8 cellular contexts compared by ENCODE assay signal in the genomic region with DNA sequence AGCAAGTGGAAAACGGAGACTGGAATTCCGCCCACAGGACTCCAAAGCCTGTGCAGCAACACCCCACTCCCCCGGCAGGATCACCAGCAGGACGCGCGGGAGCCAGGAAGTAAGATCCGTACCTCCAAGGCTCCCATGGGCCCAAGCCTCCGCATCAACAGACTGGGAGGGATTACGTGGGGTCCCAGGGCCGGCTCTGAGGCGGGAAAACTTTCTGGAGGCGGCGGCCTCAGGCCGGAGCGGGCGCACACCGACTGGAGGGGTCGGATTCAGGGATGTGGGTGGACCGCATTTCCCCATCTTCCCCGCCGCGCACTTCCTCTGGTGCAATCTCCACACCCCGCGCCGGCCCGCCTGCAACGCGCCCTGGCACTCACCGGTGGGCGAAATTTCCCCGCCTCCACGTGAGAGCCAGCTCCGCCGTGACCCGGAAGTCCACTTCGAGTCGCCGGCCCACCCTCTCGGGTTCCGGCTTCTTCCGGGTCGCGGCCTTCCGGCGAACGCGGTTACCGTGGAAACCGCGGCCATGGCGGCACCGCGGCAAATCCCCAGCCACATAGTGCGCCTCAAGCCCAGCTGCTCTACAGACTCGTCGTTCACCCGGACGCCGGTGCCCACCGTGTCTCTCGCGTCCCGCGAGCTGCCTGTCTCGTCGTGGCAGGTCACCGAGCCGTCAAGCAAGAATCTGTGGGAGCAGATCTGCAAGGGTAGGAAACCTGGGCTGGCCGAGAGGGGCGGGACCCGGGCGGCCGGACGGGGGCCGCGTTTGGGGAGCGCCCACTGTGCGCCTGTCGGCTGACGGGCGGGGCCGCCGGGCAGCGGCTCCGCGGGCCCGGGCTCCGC. TPM values are rescaled to one million over a fixed set of nuclear protein-coding genes. Genes with fewer than 3 reads are reported as not detected.
DNase-seq lines count a peak whose midpoint lies in the region; ATAC-seq and TF ChIP-seq lines count a peak whose summit lies in the region.

Gene IQCK (plus strand): TSS at position 491 of the 843 bp plus-strand sequence. CDS start 36 bp downstream, at position 527.
Gene KNOP1 (minus strand): TSS at position 447 of the 843 bp plus-strand sequence. CDS start 3,192 bp downstream, outside the sequence.

- H3K36me3 ChIP-seq in adrenal gland (replicated peaks in 1 of 2) (peaks cover 0 to 10% of the 10 kb centered on the region in 2 donors), heart left ventricle (peaks cover 0 to 22% (median 15%) of the 10 kb centered on the region in 9 donors), transverse colon (no peaks in the 10 kb centered on the region)

- H3K27ac ChIP-seq in adrenal gland = peak within 1 kb of the TSS in 4 of 5 donors; percentile 13 to 85 (median 56)
- H3K27ac ChIP-seq in heart left ventricle = peak within 1 kb of the TSS in 11 of 12 donors; percentile 75 to 94 (median 85)
- H3K27ac ChIP-seq in transverse colon = peak within 1 kb of the TSS; percentile 82 to 90 (median 86)

- peak; percentile 95 for ATAC-seq in HG02571 (IDR thresholded peaks at IDR 0.05; ENCODE audit: unreplicated experiment)
- ATAC-seq in heart left ventricle = peak; percentile 93 to 98 (median 98)

- TF ChIP-seq CTCF in GM12873 (IDR thresholded peaks at IDR 0.05; ENCODE audit: insufficient read depth, low read depth, low read length, missing control alignments) = peak; percentile 1
- TF ChIP-seq CTCF in NB4 (IDR thresholded peaks at IDR 0.05; ENCODE audit: low read depth, low read length) = no peak
- peak in 3 of 6 experiments; percentile 6 to 30 (median 21) for TF ChIP-seq CTCF in adrenal gland (IDR thresholded peaks at IDR 0.05)
- TF ChIP-seq CTCF in heart left ventricle (IDR thresholded peaks at IDR 0.05) = peak in 2 of 12 donors; percentile 18 to 19
- peak in 2 of 5 experiments; percentile 36 to 39 for TF ChIP-seq CTCF in transverse colon (IDR thresholded peaks at IDR 0.05)

- intact Hi-C loops in adrenal gland (cut with DNase I) = loop anchor here in 1 of 2 donors (5.0 kb wide), 1 partner anchor 164 kb away; the partner anchor contains the start of gene GPRC5B
- intact Hi-C loops in heart left ventricle (cut with DNase I) = loop anchor here in 9 of 10 donors (2.0 to 10.0 kb wide), 8 partner anchors 34 to 167 kb away; partner anchors contain the start of genes GPRC5B (in 6 of the 9) and VPS35L (in 1 of the 9)
- intact Hi-C loops in transverse colon (cut with DNase I; ENCODE audit: low total_unique reads) = loop anchor here (10.0 kb wide), 1 partner anchor 167 kb away; the partner anchor contains the start of gene GPRC5B

- H3K27me3 ChIP-seq in adrenal gland (no peaks in the 10 kb centered on the region), heart left ventricle (no peaks in the 10 kb centered on the region), transverse colon (no peaks in the 10 kb centered on the region)

- in situ Hi-C loops in transverse colon (cut with MboI; ENCODE audit: low pct_ligation_motif_present in 1 of 4, low pct_unique_long_range_greater_than_20kb in 1 of 4, low sequenced_read_pairs in 3 of 4) = loop anchor here in 1 of 4 donors (25.0 kb wide), 1 partner anchor 169 kb away; the partner anchor contains the start of gene GPRC5B

- TF ChIP-seq POLR2A in NB4 (IDR thresholded peaks at IDR 0.05; ENCODE audit: extremely low read depth, insufficient read length) = peak; percentile 47
- TF ChIP-seq POLR2A in adrenal gland (IDR thresholded peaks at IDR 0.05) = peak; percentile 21 to 24
- TF ChIP-seq POLR2A in heart left ventricle (IDR thresholded peaks at IDR 0.05) = peak in 1 of 2 donors; percentile 67
- peak; percentile 50 for TF ChIP-seq POLR2A in transverse colon (IDR thresholded peaks at IDR 0.05)

- WGBS in adrenal gland, 4 donors = 0% methylated on average over 25 to 88 of the region's 88 CpGs
- WGBS in heart left ventricle, 4 donors = 0 to 1% (median 0%) methylated on average over 32 to 88 of the region's 88 CpGs
- 0% methylated on average over 83 of the region's 88 CpGs; no CpG with 5 or more reads in 1 of the 2 donors for WGBS in transverse colon (ENCODE audit: low coverage in 1 of 2), 2 donors

- H3K9me3 ChIP-seq in adrenal gland (replicated peaks in 1 of 3) = no peaks in the 10 kb centered on the region
- no peaks in the 10 kb centered on the region for H3K9me3 ChIP-seq in heart left ventricle
- no peaks in the 10 kb centered on the region for H3K9me3 ChIP-seq in transverse colon

- H3K4me1 ChIP-seq in adrenal gland (replicated peaks in 1 of 2) (peaks cover 6 to 18% of the 10 kb centered on the region in 2 donors), heart left ventricle (peaks cover 0 to 44% (median 35%) of the 10 kb centered on the region in 12 donors), transverse colon (peaks cover 9 to 32% (median 27%) of the 10 kb centered on the region in 4 donors)

- peak; percentile 15 for TF ChIP-seq EP300 in transverse colon (IDR thresholded peaks at IDR 0.05; ENCODE audit: low read depth)

- H3K4me3 ChIP-seq in NB4 (ENCODE audit: low read depth, low read length) = peak within 1 kb of the TSS; percentile 100
- H3K4me3 ChIP-seq in adrenal gland = peak within 1 kb of the TSS; percentile 27 to 98 (median 84)
- H3K4me3 ChIP-seq in heart left ventricle = peak within 1 kb of the TSS; percentile 67 to 99 (median 87)
- H3K4me3 ChIP-seq in transverse colon = peak within 1 kb of the TSS; percentile 73 to 95 (median 91)

- peak; percentile 93 for DNase-seq in NB4 (ENCODE audit: low read depth)
- peak; percentile 86 for DNase-seq in SW480 (ENCODE audit: low spot score)
- peak; percentile 87 to 93 (median 88) for DNase-seq in adrenal gland
- DNase-seq in heart left ventricle = peak; percentile 92 to 94 (median 93)
- DNase-seq in pons (ENCODE audit: low spot score) = peak; percentile 80
- DNase-seq in transverse colon = peak; percentile 90

RNA-seq across cellular contexts. Expression of gene IQCK, which starts in this region (rescaled TPM):
- total RNA-seq in adrenal gland (10 to 100 TPM in 7 of 8 donors, 1 to 10 TPM in 1; 8.2 to 35.2 (median 14.4) TPM), heart left ventricle (10 to 100 TPM in 3 of 9 donors, 1 to 10 TPM in 6; 5.7 to 17.4 (median 9.0) TPM), transverse colon (10 to 100 TPM in 3 of 4 donors, 1 to 10 TPM in 1; 8.3 to 18.2 (median 12.7) TPM)
- polyA plus RNA-seq in adrenal gland (10 to 100 TPM; 14.7 to 18.3 (median 16.7) TPM), heart left ventricle (1 to 10 TPM; 5.6 to 9.6 TPM)

RNA-seq across cellular contexts. Expression of gene KNOP1, which starts in this region (rescaled TPM):
- total RNA-seq in adrenal gland = 10 to 100 TPM in 7 of 8 donors, 1 to 10 TPM in 1; 8.1 to 17.7 (median 11.5) TPM
- 10 to 100 TPM; 13.5 to 30.6 (median 26.5) TPM for polyA plus RNA-seq in adrenal gland
- total RNA-seq in heart left ventricle = 10 to 100 TPM in 1 of 9 donors, 1 to 10 TPM in 8; 6.3 to 11.5 (median 7.9) TPM
- 10 to 100 TPM in 1 of 2 donors, 1 to 10 TPM in 1; 9.1 to 12.1 TPM for polyA plus RNA-seq in heart left ventricle
- total RNA-seq in transverse colon = 10 to 100 TPM in 3 of 4 donors, 1 to 10 TPM in 1; 4.4 to 25.8 (median 12.7) TPM

Comparison
In these comparisons a context has a peak if more than half of its experiments do, and no peak if none do; other contexts are left out.
1. Peak in every context shown above with its lines: DNase-seq, ATAC-seq, H3K4me3 ChIP-seq and H3K27ac ChIP-seq.